Comparison of ENCODE assay signal across 1 cellular context in genomic region chr16:8948069-8948593, GRCh38.
TF ChIP-seq lines count a peak whose summit lies in the region.

No MANE protein-coding gene starts in this region.

TF ChIP-seq in GM23338, 12 proteins besides CTCF, POLR2A, EP300 and RAD21 (continued from another document):
- TF ChIP-seq ZNF462 (CRISPR knock-in tag; IDR thresholded peaks at IDR 0.05) (no peak), EZH2phosphoT487 (IDR thresholded peaks at IDR 0.05; ENCODE audit: unreplicated experiment) (no peak), STAT1 (IDR thresholded peaks at IDR 0.05; ENCODE audit: unreplicated experiment) (no peak), REST (IDR thresholded peaks at IDR 0.05; ENCODE audit: unreplicated experiment) (no peak), POLR2AphosphoS5 (IDR thresholded peaks at IDR 0.05; ENCODE audit: low read depth) (no peak), JUNB (IDR thresholded peaks at IDR 0.05; ENCODE audit: unreplicated experiment) (no peak), ZNF331 (CRISPR knock-in tag; IDR thresholded peaks at IDR 0.05; ENCODE audit: low read depth) (no peak), NANOG (IDR thresholded peaks at IDR 0.05; ENCODE audit: borderline replicate concordance) (no peak), ETS1 (IDR thresholded peaks at IDR 0.05) (no peak), EZH2 (IDR thresholded peaks at IDR 0.05; ENCODE audit: low read depth, unreplicated experiment) (no peak), ZNF114 (CRISPR knock-in tag; IDR thresholded peaks at IDR 0.05) (no peak)
